8 cellular contexts compared by ENCODE assay signal in the genomic region with DNA sequence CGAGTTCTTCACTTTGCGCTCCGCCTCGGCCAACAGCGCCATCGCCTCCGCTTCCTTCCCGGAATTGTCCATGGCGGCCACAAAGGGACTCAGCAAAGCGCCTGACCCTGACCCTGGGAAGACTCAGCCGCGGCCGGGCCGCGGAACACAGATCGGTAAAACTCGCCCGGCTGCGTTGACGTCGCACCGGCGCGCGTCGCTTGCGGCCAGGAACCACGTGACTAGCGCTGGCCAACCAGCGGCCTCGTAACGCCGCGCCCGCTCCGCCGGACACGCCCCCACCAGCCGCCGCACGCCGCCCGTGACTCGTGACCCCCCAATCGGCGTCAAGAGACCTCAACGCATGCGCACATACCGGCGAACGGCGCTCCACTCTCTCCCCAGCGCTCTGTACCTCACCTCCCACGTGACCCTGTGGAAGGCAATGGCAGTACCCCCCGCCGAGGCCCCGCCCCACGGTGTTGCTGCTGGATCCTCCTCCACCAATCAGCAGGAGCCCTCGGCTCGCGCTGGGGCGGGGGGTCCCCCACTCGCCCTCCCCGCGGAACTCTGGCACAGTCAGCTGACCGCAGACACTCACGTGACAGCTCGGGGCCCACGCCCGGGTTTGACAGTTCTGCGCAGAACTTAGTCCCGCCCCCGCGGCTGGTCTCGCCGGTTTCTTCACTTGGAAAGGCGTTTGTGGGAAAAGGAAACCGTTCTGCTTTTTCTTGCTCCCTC. TPM values are rescaled to one million over a fixed set of nuclear protein-coding genes. Genes with fewer than 3 reads are reported as not detected.
A peak's percentile ranks its signal among the peaks of the same experiment; 100 is the strongest.
DNase-seq lines count a peak whose midpoint lies in the region; ATAC-seq and TF ChIP-seq lines count a peak whose summit lies in the region.

A gene (minus strand): TSS at position 195 of the 720 bp plus-strand sequence. CDS start 123 bp downstream, at position 72.

- peaks cover 22% of the 10 kb centered on the region for H3K36me3 Mint-ChIP-seq in activated B cell treated with CpG ODN at 0.5 μM for 24 hours (ENCODE audit: low read depth)

- H3K27me3 Mint-ChIP-seq in activated B cell treated with CpG ODN at 0.5 μM for 24 hours = no peaks in the 10 kb centered on the region

- intact Hi-C loops in activated B cell treated with CpG ODN at 0.5 μM for 24 hours (cut with micrococcal nuclease) = loop anchor here (1.0 to 5.0 kb wide), 8 partner anchors 31 to 273 kb away; a partner anchor contains a TSS

- DNase-seq in AG08395 (ENCODE audit: low spot score) (peak; percentile 100), NCI-H345 (lab: John Stamatoyannopoulos, UW) (peak; percentile 99), activated B cell treated with CpG ODN at 0.5 μM for 24 hours (peak; percentile 99), caudate nucleus (lab: John Stamatoyannopoulos, UW) (peak; percentile 96 to 100 (median 100)), iPS-NIHi7 (ENCODE audit: extremely low spot score) (peak; percentile 100), smooth muscle cell (lab: John Stamatoyannopoulos, UW; ENCODE audit: unreplicated experiment) (peak; percentile 100)

- peak; percentile 88 for TF ChIP-seq POLR2A in GM18951 (IDR thresholded peaks at IDR 0.05; ENCODE audit: extremely low read depth, insufficient read depth, insufficient read length)

- peak within 1 kb of the TSS; percentile 97 for H3K4me3 Mint-ChIP-seq in activated B cell treated with CpG ODN at 0.5 μM for 24 hours

- H2AFZ ChIP-seq in smooth muscle cell (ENCODE audit: low read depth) = peak within 1 kb of the TSS; percentile 79

- H3K27ac ChIP-seq in caudate nucleus (ENCODE audit: low read depth, low read length) (peak within 1 kb of the TSS; percentile 95), smooth muscle cell (ENCODE audit: low read depth) (peak within 1 kb of the TSS; percentile 98)

- under 1% methylated on average over 67 of the region's 78 CpGs for WGBS in smooth muscle cell (ENCODE audit: low lambda C conversion rate)

- peaks cover 83% of the 10 kb centered on the region for H3K4me1 Mint-ChIP-seq in activated B cell treated with CpG ODN at 0.5 μM for 24 hours

- peaks cover 46% of the 10 kb centered on the region for H3K79me2 ChIP-seq in smooth muscle cell (ENCODE audit: low read depth)

- in situ Hi-C loops in GM18951 (cut with MboI; ENCODE audit: low sequenced_read_pairs, unreplicated experiment) = no loop called here

- H3K9me3 ChIP-seq in smooth muscle cell (replicated peaks; ENCODE audit: low read depth) = no peaks in the 10 kb centered on the region

- POLR2A ChIA-PET in activated B cell treated with CpG ODN at 0.5 μM for 24 hours (lab: Charles Lee) = interaction anchor here (0.6 to 2.1 kb wide), 13 partner anchors 14 to 401 kb away, joined by 3 to 16 read pairs (median 4); a partner anchor contains a TSS

- H3K36me3 ChIP-seq in smooth muscle cell (ENCODE audit: low read depth) = no peaks in the 10 kb centered on the region

- peak within 1 kb of the TSS; percentile 89 for H3K4me2 ChIP-seq in smooth muscle cell

- no peaks in the 10 kb centered on the region for H3K9me3 Mint-ChIP-seq in activated B cell treated with CpG ODN at 0.5 μM for 24 hours

- TF ChIP-seq CTCF in activated B cell treated with CpG ODN at 0.5 μM for 24 hours (IDR thresholded peaks at IDR 0.05) (no peak), smooth muscle cell (IDR thresholded peaks at IDR 0.05; ENCODE audit: borderline replicate concordance, insufficient read depth, poor library complexity, severe bottlenecking) (no peak)

- H4K20me1 ChIP-seq in smooth muscle cell (ENCODE audit: low read depth) = peaks cover 34% of the 10 kb centered on the region

- H3K4me3 ChIP-seq in smooth muscle cell = peak within 1 kb of the TSS; percentile 80

- ATAC-seq in HG03196 (IDR thresholded peaks at IDR 0.05; ENCODE audit: unreplicated experiment) (peak; percentile 81), activated B cell treated with CpG ODN at 0.5 μM for 24 hours (ENCODE audit: low read depth) (peak; percentile 92)

- H3K27ac Mint-ChIP-seq in activated B cell treated with CpG ODN at 0.5 μM for 24 hours = peak within 1 kb of the TSS; percentile 92

- H3K27me3 ChIP-seq in smooth muscle cell (ENCODE audit: low read depth) = no peaks in the 10 kb centered on the region

- peak within 1 kb of the TSS; percentile 99 for H3K9ac ChIP-seq in smooth muscle cell (ENCODE audit: low read depth)

- H3F3A ChIP-seq in smooth muscle cell (ENCODE audit: low read depth) = no peaks in the 10 kb centered on the region

- H3K4me1 ChIP-seq in smooth muscle cell (ENCODE audit: low read depth) = no peaks in the 10 kb centered on the region

- CTCF ChIA-PET in activated B cell treated with CpG ODN at 0.5 μM for 24 hours (lab: Charles Lee) = interaction anchor here (1.2 to 2.0 kb wide), 5 partner anchors 16 to 192 kb away, joined by 3 to 12 read pairs (median 5); a partner anchor contains a TSS

RNA-seq across cellular contexts. Expression of the gene that starts here (rescaled TPM):
- total RNA-seq in activated B cell treated with CpG ODN at 0.5 μM for 24 hours (56.8 and 70.6 TPM in 2 replicates), smooth muscle cell (43.8 and 65.0 TPM in 2 replicates)
- polyA plus RNA-seq in smooth muscle cell = 78.7 and 85.1 TPM in 2 replicates

Comparison
In these comparisons a context has a peak if more than half of its experiments do, and no peak if none do; other contexts are left out.
1. Peak in every context shown above with its lines: DNase-seq, ATAC-seq, H3K4me3 ChIP-seq and H3K27ac ChIP-seq.